15 cellular contexts compared by ENCODE assay signal in the genomic region with DNA sequence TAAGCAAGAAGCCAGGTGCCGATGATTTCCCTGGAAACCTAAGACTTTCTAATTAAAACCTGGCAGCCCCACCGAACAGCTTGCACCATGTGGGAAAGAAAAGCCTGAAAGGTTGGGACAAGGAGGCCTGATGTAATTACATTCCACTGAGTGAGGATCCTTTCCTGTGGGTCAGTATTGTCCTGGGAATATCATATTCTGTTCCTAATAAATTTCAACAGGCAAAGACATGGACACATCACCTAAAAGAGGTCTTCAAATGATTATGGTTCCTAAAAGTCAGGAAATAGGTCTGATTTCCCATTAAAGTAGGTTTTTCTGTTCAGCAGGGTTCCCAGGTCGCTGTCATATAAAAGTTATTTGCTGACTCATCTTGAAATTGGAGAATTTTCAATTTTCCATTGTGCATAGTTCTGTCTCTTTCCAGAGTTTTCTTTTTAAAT. TPM values are rescaled to one million over a fixed set of nuclear protein-coding genes. Genes with fewer than 3 reads are reported as not detected.
A peak's percentile ranks its signal among the peaks of the same experiment; 100 is the strongest.
DNase-seq lines count a peak whose midpoint lies in the region; ATAC-seq and TF ChIP-seq lines count a peak whose summit lies in the region.
"Had no signal": no experiment of that assay in that cellular context is flagged by ENCODE, and none has a peak within 500 bp of the region (broad histone marks: within the 10 kb centered on the region; RNA-seq: fewer than 3 reads in every experiment).

No MANE protein-coding gene starts in this region.

- H3K4me3 Mint-ChIP-seq in chondrocyte (ENCODE audit: unreplicated experiment), result no peak overlapping the region
- H3K4me3 Mint-ChIP-seq: memory B cell had no signal

- H3K4me1 Mint-ChIP-seq in chondrocyte (ENCODE audit: low read depth), result peaks cover 85% of the 10 kb centered on the region
- H3K4me1 Mint-ChIP-seq: memory B cell had no signal

- no peaks in the 10 kb centered on the region for H3K36me3 ChIP-seq in ACC112 (ENCODE audit: insufficient read depth, low read length)
- H3K36me3 ChIP-seq: heart right ventricle had no signal

- H3K79me2 ChIP-seq in ACC112 (ENCODE audit: control insufficient read depth, insufficient read depth, low read length, unreplicated experiment), result no peaks in the 10 kb centered on the region

- H3K27me3 Mint-ChIP-seq in chondrocyte (ENCODE audit: low read depth), result no peaks in the 10 kb centered on the region

- peak; percentile 38 for DNase-seq in HT1080 (ENCODE audit: low read depth)
- no peak for DNase-seq in chondrocyte (ENCODE audit: low spot score)
- DNase-seq in lung microvascular endothelial cell (ENCODE audit: low read depth in 2 of 2), result peak; percentile 31 to 66
- DNase-seq in NCI-H2227 (lab: John Stamatoyannopoulos, UW; ENCODE audit: unreplicated experiment), result no peak
- DNase-seq in NK-92 treated with Interleukin-12 subunit alpha and Interleukin-12 subunit beta, amount 100 ng/mL, for 24 hours (lab: John Stamatoyannopoulos, UW), result no peak
- DNase-seq in NCI-H446 treated with DMSO at 0.1 percent for 48 hours (lab: John Stamatoyannopoulos, UW), result no peak
- DNase-seq: activated CD4-positive, alpha-beta T cell treated with anti-CD3 and anti-CD28 coated beads for 1 hour; activated T-cell treated with anti-CD3 and anti-CD28 coated beads for 4 hours; AML-193; effector memory CD4-positive, alpha-beta T cell; heart right ventricle; NCI-H1930 had no signal

- peak overlapping the region; percentile 27 for H2AFZ ChIP-seq in ACC112 (ENCODE audit: low read length, unreplicated experiment)

- no peaks in the 10 kb centered on the region for H3K27me3 ChIP-seq in ACC112 (ENCODE audit: insufficient read depth, low read length)
- H3K27me3 ChIP-seq: heart right ventricle had no signal

- TF ChIP-seq CTCF in chondrocyte (IDR thresholded peaks at IDR 0.05), result no peak

- peaks cover 2% of the 10 kb centered on the region for H3K9me3 Mint-ChIP-seq in chondrocyte (ENCODE audit: low read depth)
- H3K9me3 Mint-ChIP-seq: memory B cell had no signal

- peaks cover 2% of the 10 kb centered on the region for H3K36me3 Mint-ChIP-seq in chondrocyte (ENCODE audit: low read depth)
- H3K36me3 Mint-ChIP-seq: memory B cell had no signal

- peaks cover 44% of the 10 kb centered on the region for H3K4me1 ChIP-seq in ACC112 (ENCODE audit: control insufficient read depth, insufficient read depth, low read length, unreplicated experiment)

- peak overlapping the region; percentile 95 for H3K27ac Mint-ChIP-seq in chondrocyte (ENCODE audit: unreplicated experiment)
- H3K27ac Mint-ChIP-seq: memory B cell had no signal

- no peak overlapping the region for H3K4me3 ChIP-seq in ACC112 (ENCODE audit: low read depth, low read length)
- H3K4me3 ChIP-seq: heart right ventricle had no signal

- ATAC-seq in HG03342 (IDR thresholded peaks at IDR 0.05; ENCODE audit: unreplicated experiment), result no peak

- peak overlapping the region; percentile 74 for H3K27ac ChIP-seq in ACC112 (ENCODE audit: low read depth, low read length)

RNA-seq across cellular contexts. Expression of a gene that starts 58.5 kb away (rescaled TPM):
- 132 and 160 TPM in 2 replicates for total RNA-seq in HT1080 (2014; rRNA removed; shearing (Covaris generic))
- 161 and 165 TPM in 2 replicates for polyA plus RNA-seq in HT1080 (2015; cell fraction: cytosol; rRNA removed)
- 140 and 170 TPM in 2 replicates for polyA plus RNA-seq in HT1080 (2015; cell fraction: nucleus; rRNA removed)
- 71.0 to 111 TPM (median 71.5 TPM) in 3 replicates for total RNA-seq in chondrocyte
- 34.9 and 35.5 TPM in 2 replicates for total RNA-seq in lung microvascular endothelial cell

Comparison
In these comparisons a context has a peak if more than half of its experiments do, and no peak if none do; other contexts are left out.
1. DNase-seq: peak in HT1080 (single experiment) and lung microvascular endothelial cell (2 of 2); none in chondrocyte (single experiment), NCI-H2227 (single experiment), NK-92 treated with Interleukin-12 subunit alpha and Interleukin-12 subunit beta, amount 100 ng/mL, for 24 hours (single experiment) and NCI-H446 treated with DMSO at 0.1 percent for 48 hours (single experiment).